In genomic region chr5:145531038-145531734, GRCh38 we compare ENCODE assay signal across 11 cellular contexts.
DNase-seq lines count a peak whose midpoint lies in the region; ATAC-seq and TF ChIP-seq lines count a peak whose summit lies in the region.
"Had no signal": no experiment of that assay in that cellular context is flagged by ENCODE, and none has a peak within 500 bp of the region (broad histone marks: within the 10 kb centered on the region; RNA-seq: fewer than 3 reads in every experiment).

No MANE protein-coding gene starts in this region.

- H2AFZ ChIP-seq in PC-9, result peak overlapping the region; percentile 52; the same call in 1 of the 2 replicates

- BruUV-seq in PC-9 (replicated peaks; lab: Mats Ljungman, UMichigan), result no TSS peak

- no peaks in the 10 kb centered on the region for H3K36me3 ChIP-seq in PC-9 (ENCODE audit: low read depth)
- H3K36me3 ChIP-seq in esophagus squamous epithelium, result no peaks in the 10 kb centered on the region
- H3K36me3 ChIP-seq in ovary, result no peaks in the 10 kb centered on the region
- H3K36me3 ChIP-seq: heart right ventricle had no signal

- no peak for ATAC-seq in GM21447 (IDR thresholded peaks at IDR 0.05; ENCODE audit: unreplicated experiment)
- ATAC-seq: activated CD4-positive, alpha-beta T cell treated with anti-CD3 and anti-CD28 coated beads for 36 hours had no signal

- POLR2A ChIA-PET in PC-9 (lab: Charles Lee; ENCODE audit: unreplicated experiment), result interaction anchor here (0.6 kb wide), 1 partner anchor 58 kb away, joined by 6 read pairs; no protein-coding TSS in a partner anchor

- peaks cover 4% of the 10 kb centered on the region; the same call in 1 of the 2 replicates for H3K9me3 ChIP-seq in PC-9 (ENCODE audit: insufficient read depth, low read depth)
- H3K9me3 ChIP-seq in esophagus squamous epithelium, result no peaks in the 10 kb centered on the region
- no peaks in the 10 kb centered on the region for H3K9me3 ChIP-seq in ovary
- H3K9me3 ChIP-seq: heart right ventricle had no signal

- intact Hi-C loops in PC-9 (cut with micrococcal nuclease; ENCODE audit: unreplicated experiment) (loop anchor here (1.0 to 5.0 kb wide), 4 partner anchors 56 to 516 kb away; no protein-coding TSS in a partner anchor), esophagus squamous epithelium (cut with DNase I) (no loop called here), ovary (cut with DNase I) (no loop called here)

- peak overlapping the region; percentile 71 for H3K27ac ChIP-seq in PC-9
- H3K27ac ChIP-seq in esophagus squamous epithelium, result peak overlapping the region in 3 of 4 donors; percentile 51 to 62 (median 60)
- H3K27ac ChIP-seq in ovary, result no peak overlapping the region
- no peak overlapping the region for H3K27ac ChIP-seq in coronary artery
- H3K27ac ChIP-seq: heart right ventricle had no signal

- TF ChIP-seq CTCF in PC-9 (conservative IDR thresholded peaks at IDR 0.05) (no peak), esophagus squamous epithelium (IDR thresholded peaks at IDR 0.05) (no peak), ovary (IDR thresholded peaks at IDR 0.05) (no peak), coronary artery (IDR thresholded peaks at IDR 0.05) (no peak)

- no peaks in the 10 kb centered on the region for H3K27me3 ChIP-seq in PC-9 (ENCODE audit: insufficient read depth, low read depth)
- H3K27me3 ChIP-seq in esophagus squamous epithelium, result no peaks in the 10 kb centered on the region
- no peaks in the 10 kb centered on the region for H3K27me3 ChIP-seq in ovary
- H3K27me3 ChIP-seq: heart right ventricle had no signal

- H3K4me3 ChIP-seq in PC-9, result no peak overlapping the region
- H3K4me3 ChIP-seq in esophagus squamous epithelium, result no peak overlapping the region
- no peak overlapping the region for H3K4me3 ChIP-seq in ovary
- no peak overlapping the region for H3K4me3 ChIP-seq in coronary artery
- H3K4me3 ChIP-seq: heart right ventricle had no signal

- H4K20me1 ChIP-seq in PC-9 (ENCODE audit: insufficient read depth), result no peaks in the 10 kb centered on the region

- H3K4me1 ChIP-seq in PC-9 (replicated peaks; ENCODE audit: insufficient read depth) (peaks cover 25% of the 10 kb centered on the region), esophagus squamous epithelium (peaks cover 0 to 28% (median 7%) of the 10 kb centered on the region in 3 donors), ovary (ENCODE audit: insufficient read depth) (peaks cover 2% of the 10 kb centered on the region)

- no peak for TF ChIP-seq EP300 in ovary (IDR thresholded peaks at IDR 0.05)

- no peaks in the 10 kb centered on the region for H3K9me2 ChIP-seq in PC-9 (ENCODE audit: insufficient read depth)

- TF ChIP-seq POLR2A in esophagus squamous epithelium (IDR thresholded peaks at IDR 0.05) (no peak), ovary (IDR thresholded peaks at IDR 0.05) (no peak)

- CTCF ChIA-PET in PC-9 (lab: Charles Lee), result no interaction called here

- H3K4me2 ChIP-seq in PC-9, result peak overlapping the region; percentile 56

- peak; percentile 30 for DNase-seq in DMS53 treated with DMSO at 0.1 percent for 48 hours (lab: John Stamatoyannopoulos, UW; ENCODE audit: unreplicated experiment)
- peak; percentile 88 to 93 for DNase-seq in PC-9
- DNase-seq in esophagus squamous epithelium (lab: John Stamatoyannopoulos, UW), result no peak
- peak; percentile 46 to 68 (median 61) for DNase-seq in ovary
- DNase-seq in coronary artery (ENCODE audit: low spot score), result no peak
- no peak for DNase-seq in effector CD8-positive, alpha-beta T cell (lab: John Stamatoyannopoulos, UW)
- DNase-seq in T-helper 1 cell, result no peak
- DNase-seq: activated CD4-positive, alpha-beta T cell treated with anti-CD3 and anti-CD28 coated beads for 36 hours; heart right ventricle; nucleus accumbens had no signal

- WGBS in esophagus squamous epithelium, 2 donors, result 9 to 36% methylated on average over 5 of the region's 5 CpGs
- WGBS in ovary, 3 donors, result 4 to 10% (median 6%) methylated on average over 5 of the region's 5 CpGs

- H3F3A ChIP-seq in PC-9 (ENCODE audit: insufficient read depth, low read depth), result peaks cover 17% of the 10 kb centered on the region

- H3K79me2 ChIP-seq in PC-9 (ENCODE audit: low read depth), result no peaks in the 10 kb centered on the region

Comparison
In these comparisons a context has a peak if more than half of its experiments do, and no peak if none do; other contexts are left out.
1. DNase-seq: peak in DMS53 treated with DMSO at 0.1 percent for 48 hours (single experiment), PC-9 (2 of 2) and ovary (5 of 5); none in esophagus squamous epithelium (single experiment), coronary artery (single experiment), effector CD8-positive, alpha-beta T cell (single experiment) and T-helper 1 cell (0 of 5).
2. H3K27ac ChIP-seq: peak in PC-9 (single experiment) and esophagus squamous epithelium (3 of 4); none in ovary (0 of 2) and coronary artery (0 of 2).